Comparison of ENCODE assay signal across 17 cellular contexts in the genomic region with DNA sequence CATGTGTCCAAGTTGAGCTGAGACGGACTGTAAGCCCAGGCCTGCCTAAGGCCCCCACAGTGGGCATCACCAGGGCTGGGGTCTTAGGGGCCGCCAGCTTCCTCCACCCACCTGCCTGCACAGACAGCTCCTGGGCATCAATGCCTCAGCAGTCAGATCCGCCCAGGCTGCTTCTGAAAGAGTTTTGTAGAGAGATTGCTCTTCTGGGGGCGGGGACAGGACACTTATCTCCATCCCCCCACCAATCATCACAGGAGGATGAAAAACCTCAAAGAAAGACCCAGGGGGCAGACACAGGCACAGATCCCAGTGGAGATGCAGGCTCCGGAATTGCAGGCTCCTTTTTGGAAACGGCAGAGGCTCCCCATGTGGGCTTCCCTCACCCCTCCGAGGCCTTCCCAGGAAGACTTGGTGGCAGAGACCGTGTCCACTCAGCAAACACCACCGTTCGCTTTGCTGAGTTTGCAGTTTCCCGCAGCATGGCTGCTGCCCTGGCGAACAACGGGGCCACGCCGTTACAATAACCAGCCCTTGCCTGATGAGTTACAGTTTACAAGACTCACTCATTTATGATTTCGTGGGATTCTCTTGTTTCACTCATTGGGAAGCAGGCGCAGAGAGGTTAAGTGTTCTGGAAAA.
"Had no signal": no experiment of that assay in that cellular context is flagged by ENCODE, and none has a peak within 500 bp of the region (broad histone marks: within the 10 kb centered on the region; RNA-seq: fewer than 3 reads in every experiment).

No MANE protein-coding gene starts in this region.

- ATAC-seq: activated CD8-positive, alpha-beta memory T cell treated with anti-CD3 and anti-CD28 coated beads, Interleukin-2, amount 10 ng/mL, durations not matched to agents 7 days and 5 days; gastroesophageal sphincter; natural killer cell treated with Interleukin-12 subunit alpha and Interleukin-12 subunit beta and Interleukin-15 and Interleukin-18, amount 100 ng/mL, for 72 hours; stimulated activated naive B cell treated with anti-CD40 and anti-IgM and Interleukin-4, amounts not matched to agents 10 μg/mL and 1 μg/mL and 100 μg/mL, for 72 hours had no signal

- DNase-seq: activated CD4-positive, alpha-beta T cell treated with anti-CD3 and anti-CD28 coated beads, Interleukin-2, amount 10 ng/mL, durations not matched to agents 7 days and 5 days; activated CD4-positive, CD25-positive, alpha-beta regulatory T cell treated with anti-CD3 and anti-CD28 coated beads, Interleukin-2, amount 50 U/mL, for 72 hours; activated naive CD4-positive, alpha-beta T cell treated with anti-CD3 and anti-CD28 coated beads for 36 hours; stimulated activated CD4-positive, alpha-beta T cell treated with anti-CD3 and anti-CD28 coated beads, Interleukin-2, amount 100 ng/mL, for 48 hours; stimulated activated CD8-positive, alpha-beta memory T cell treated with anti-CD3 and anti-CD28 coated beads, Interleukin-4, amount 100 ng/mL, for 48 hours; stimulated activated naive B cell treated with anti-CD40 and anti-IgM and Interleukin-4, amounts not matched to agents 10 μg/mL and 1 μg/mL and 100 μg/mL, for 72 hours; WERI-Rb-1 had no signal

- H3K27ac ChIP-seq: coronary artery, epithelial cell of prostate, gastroesophageal sphincter, thoracic aorta, vagina, WERI-Rb-1 had no signal

- H3K36me3 ChIP-seq: gastroesophageal sphincter, thoracic aorta, vagina, WERI-Rb-1 had no signal

- H3K4me3 Mint-ChIP-seq: activated CD4-positive, alpha-beta T cell treated with anti-CD3 and anti-CD28 coated beads, Interleukin-2, amount 10 ng/mL, durations not matched to agents 7 days and 5 days; activated CD8-positive, alpha-beta memory T cell treated with anti-CD3 and anti-CD28 coated beads, Interleukin-2, amount 10 ng/mL, durations not matched to agents 7 days and 5 days; activated CD8-positive, alpha-beta T cell treated with anti-CD3 and anti-CD28 coated beads for 36 hours; activated naive CD4-positive, alpha-beta T cell treated with anti-CD3 and anti-CD28 coated beads for 36 hours; activated T-helper 1 cell treated with anti-CD3 and anti-CD28 coated beads, Interleukin-12 subunit alpha, Interleukin-12 subunit beta, Interleukin-2, Interleukin-4 antibody, amounts not matched to agents 30 ng/mL and 10 ng/mL and 1 ng/mL, durations not matched to agents 14 hours and 24 hours and 36 hours; natural killer cell treated with Interleukin-12 subunit alpha and Interleukin-12 subunit beta and Interleukin-15 and Interleukin-18, amount 100 ng/mL, for 72 hours; stimulated activated naive B cell treated with anti-CD40 and anti-IgM and Interleukin-4, amounts not matched to agents 10 μg/mL and 1 μg/mL and 100 μg/mL, for 72 hours; type B pancreatic cell had no signal

- H3K27ac Mint-ChIP-seq: activated CD4-positive, alpha-beta T cell treated with anti-CD3 and anti-CD28 coated beads, Interleukin-2, amount 10 ng/mL, durations not matched to agents 7 days and 5 days; activated CD8-positive, alpha-beta memory T cell treated with anti-CD3 and anti-CD28 coated beads, Interleukin-2, amount 10 ng/mL, durations not matched to agents 7 days and 5 days; activated CD8-positive, alpha-beta T cell treated with anti-CD3 and anti-CD28 coated beads for 36 hours; activated naive CD4-positive, alpha-beta T cell treated with anti-CD3 and anti-CD28 coated beads for 36 hours; activated T-helper 1 cell treated with anti-CD3 and anti-CD28 coated beads, Interleukin-12 subunit alpha, Interleukin-12 subunit beta, Interleukin-2, Interleukin-4 antibody, amounts not matched to agents 30 ng/mL and 10 ng/mL and 1 ng/mL, durations not matched to agents 14 hours and 24 hours and 36 hours; natural killer cell treated with Interleukin-12 subunit alpha and Interleukin-12 subunit beta and Interleukin-15 and Interleukin-18, amount 100 ng/mL, for 72 hours; stimulated activated naive B cell treated with anti-CD40 and anti-IgM and Interleukin-4, amounts not matched to agents 10 μg/mL and 1 μg/mL and 100 μg/mL, for 72 hours; type B pancreatic cell had no signal

- H3K9me3 ChIP-seq: gastroesophageal sphincter, thoracic aorta, vagina had no signal

- H3K4me3 ChIP-seq: coronary artery, gastroesophageal sphincter, thoracic aorta, vagina had no signal

- H3K27me3 Mint-ChIP-seq: activated CD4-positive, alpha-beta T cell treated with anti-CD3 and anti-CD28 coated beads, Interleukin-2, amount 10 ng/mL, durations not matched to agents 7 days and 5 days; activated CD8-positive, alpha-beta memory T cell treated with anti-CD3 and anti-CD28 coated beads, Interleukin-2, amount 10 ng/mL, durations not matched to agents 7 days and 5 days; activated CD8-positive, alpha-beta T cell treated with anti-CD3 and anti-CD28 coated beads for 36 hours; natural killer cell treated with Interleukin-12 subunit alpha and Interleukin-12 subunit beta and Interleukin-15 and Interleukin-18, amount 100 ng/mL, for 72 hours had no signal

- H3K4me1 ChIP-seq: gastroesophageal sphincter, vagina had no signal

- H3K9me3 Mint-ChIP-seq: activated CD4-positive, alpha-beta T cell treated with anti-CD3 and anti-CD28 coated beads, Interleukin-2, amount 10 ng/mL, durations not matched to agents 7 days and 5 days; activated CD8-positive, alpha-beta T cell treated with anti-CD3 and anti-CD28 coated beads for 36 hours; activated naive CD4-positive, alpha-beta T cell treated with anti-CD3 and anti-CD28 coated beads for 36 hours; activated T-helper 1 cell treated with anti-CD3 and anti-CD28 coated beads, Interleukin-12 subunit alpha, Interleukin-12 subunit beta, Interleukin-2, Interleukin-4 antibody, amounts not matched to agents 30 ng/mL and 10 ng/mL and 1 ng/mL, durations not matched to agents 14 hours and 24 hours and 36 hours; natural killer cell treated with Interleukin-12 subunit alpha and Interleukin-12 subunit beta and Interleukin-15 and Interleukin-18, amount 100 ng/mL, for 72 hours; stimulated activated naive B cell treated with anti-CD40 and anti-IgM and Interleukin-4, amounts not matched to agents 10 μg/mL and 1 μg/mL and 100 μg/mL, for 72 hours; type B pancreatic cell had no signal

- H3K27me3 ChIP-seq: vagina had no signal

- H3K36me3 Mint-ChIP-seq: activated CD8-positive, alpha-beta memory T cell treated with anti-CD3 and anti-CD28 coated beads, Interleukin-2, amount 10 ng/mL, durations not matched to agents 7 days and 5 days; natural killer cell treated with Interleukin-12 subunit alpha and Interleukin-12 subunit beta and Interleukin-15 and Interleukin-18, amount 100 ng/mL, for 72 hours; type B pancreatic cell had no signal
